Comparison of ENCODE assay signal across 18 cellular contexts in genomic region chr12:106429043-106429552, GRCh38.
A peak's percentile ranks its signal among the peaks of the same experiment; 100 is the strongest.
DNase-seq lines count a peak whose midpoint lies in the region; ATAC-seq lines count a peak whose summit lies in the region.
"Had no signal": no experiment of that assay in that cellular context is flagged by ENCODE, and none has a peak within 500 bp of the region (broad histone marks: within the 10 kb centered on the region; RNA-seq: fewer than 3 reads in every experiment).

No MANE protein-coding gene starts in this region.

- DNase-seq in caudate nucleus (lab: John Stamatoyannopoulos, UW): peak in 2 of 61 donors; percentile 4 to 23
- peak; percentile 30 for DNase-seq in myocyte (ENCODE audit: low read depth)
- DNase-seq in sciatic nerve (ENCODE audit: low spot score): no peak
- DNase-seq in stimulated activated CD4-positive, alpha-beta T cell treated with anti-CD3 and anti-CD28 coated beads, Interleukin-4, amount 100 ng/mL, for 24 hours: no peak
- DNase-seq in stimulated activated CD4-positive, alpha-beta T cell treated with anti-CD3 and anti-CD28 coated beads, Interleukin-2, amount 100 ng/mL, for 48 hours: no peak
- no peak for DNase-seq in DMS 273 (lab: John Stamatoyannopoulos, UW; ENCODE audit: unreplicated experiment)
- DNase-seq: ACHN; BE2C; C1 segment of cervical spinal cord; CD4-positive, CD25-positive, alpha-beta regulatory T cell; CD8-positive, alpha-beta memory T cell; COR-L47; DMS153; DMS79; GDM1; HCEC 1CT had no signal

- intact Hi-C loops in sciatic nerve (cut with DNase I): no loop called here

- peak overlapping the region; percentile 2 for H3K27ac ChIP-seq in caudate nucleus (ENCODE audit: low read depth, low read length)

- peak; percentile 50 for ATAC-seq in sciatic nerve
- ATAC-seq in HG03097 (IDR thresholded peaks at IDR 0.05; ENCODE audit: low FRiP score, unreplicated experiment): no peak
- ATAC-seq: GM23338 had no signal
